13 cellular contexts compared by ENCODE assay signal in genomic region chr11:114134870-114135269, GRCh38.
DNase-seq lines count a peak whose midpoint lies in the region; ATAC-seq and TF ChIP-seq lines count a peak whose summit lies in the region.
"Had no signal": no experiment of that assay in that cellular context is flagged by ENCODE, and none has a peak within 500 bp of the region (broad histone marks: within the 10 kb centered on the region; RNA-seq: fewer than 3 reads in every experiment).

No MANE protein-coding gene starts in this region.

- H3K4me1 ChIP-seq in skeletal muscle tissue (ENCODE audit: control insufficient read depth in 3 of 3, insufficient read depth in 3 of 3, low read length in 3 of 3), result peaks cover 94 to 97% (median 97%) of the 10 kb centered on the region in 3 donors

- 85 to 92% (median 89%) methylated on average over 3 of the region's 3 CpGs for WGBS in adipose tissue, 3 donors

- H3K9me3 Mint-ChIP-seq in activated naive CD4-positive, alpha-beta T cell treated with anti-CD3 and anti-CD28 coated beads, Interleukin-2, amount 50 U/mL, for 72 hours, result peaks cover 0 to 5% of the 10 kb centered on the region in 2 donors

- H3K9ac ChIP-seq in skeletal muscle tissue (ENCODE audit: low read depth in 1 of 3, low read length in 3 of 3), result no peak overlapping the region

- H3K27me3 ChIP-seq in skeletal muscle tissue (ENCODE audit: control insufficient read depth in 3 of 3, insufficient read depth in 3 of 3, low read length in 3 of 3) (no peaks in the 10 kb centered on the region), H7 (ENCODE audit: control insufficient read depth, insufficient read depth, low read length) (no peaks in the 10 kb centered on the region; the same call in 1 of the 2 replicates)

- H3K4me3 ChIP-seq in fibroblast of the aortic adventitia (ENCODE audit: low read depth, low read length) (no peak overlapping the region), skeletal muscle tissue (ENCODE audit: low read length in 3 of 3) (no peak overlapping the region), H7 (ENCODE audit: insufficient read depth, low read depth, low read length) (no peak overlapping the region)

- no peaks in the 10 kb centered on the region for H3K9me3 ChIP-seq in skeletal muscle tissue (ENCODE audit: control insufficient read depth in 3 of 3, low read length in 3 of 3)

- H3K36me3 Mint-ChIP-seq in activated naive CD4-positive, alpha-beta T cell treated with anti-CD3 and anti-CD28 coated beads, Interleukin-2, amount 50 U/mL, for 72 hours, result no peaks in the 10 kb centered on the region
- H3K36me3 Mint-ChIP-seq: naive thymus-derived CD8-positive, alpha-beta T cell had no signal

- H3K27ac Mint-ChIP-seq in activated naive CD4-positive, alpha-beta T cell treated with anti-CD3 and anti-CD28 coated beads, Interleukin-2, amount 50 U/mL, for 72 hours, result no peak overlapping the region

- TF ChIP-seq CTCF in fibroblast of the aortic adventitia (IDR thresholded peaks at IDR 0.05; ENCODE audit: insufficient read depth, low read length), result no peak

- ATAC-seq in activated naive CD4-positive, alpha-beta T cell treated with anti-CD3 and anti-CD28 coated beads, Interleukin-2, amount 50 U/mL, for 72 hours, result no peak
- ATAC-seq: naive thymus-derived CD8-positive, alpha-beta T cell had no signal

- H3K27ac ChIP-seq in adipose tissue (ENCODE audit: low read depth, low read length), result peak overlapping the region; percentile 17
- H3K27ac ChIP-seq in skeletal muscle tissue (ENCODE audit: low read depth, low read length), result peak overlapping the region; percentile 84

- H3K36me3 ChIP-seq in skeletal muscle tissue (ENCODE audit: control insufficient read depth in 3 of 3, insufficient read depth in 3 of 3, low read length in 3 of 3) (peaks cover 0 to 3% (median 0%) of the 10 kb centered on the region in 3 donors), H7 (replicated peaks; ENCODE audit: control insufficient read depth, insufficient read depth, low read length) (no peaks in the 10 kb centered on the region)

- peak; percentile 27 for DNase-seq in ELR (ENCODE audit: low read depth)
- peak; percentile 77 for DNase-seq in fibroblast of the aortic adventitia (ENCODE audit: low read depth)
- no peak for DNase-seq in activated naive CD4-positive, alpha-beta T cell treated with anti-CD3 and anti-CD28 coated beads, Interleukin-2, amount 50 U/mL, for 72 hours (ENCODE audit: low spot score in 2 of 2)
- DNase-seq in activated CD4-positive, alpha-beta T cell treated with anti-CD3 and anti-CD28 coated beads for 4 hours, result no peak
- DNase-seq in H7, result no peak
- no peak for DNase-seq in activated naive CD4-positive, alpha-beta T cell (lab: John Stamatoyannopoulos, UW)
- DNase-seq: activated T-cell treated with anti-CD3 and anti-CD28 coated beads for 4 hours; DMS153; naive thymus-derived CD8-positive, alpha-beta T cell; NCI-H774; T-helper 1 cell had no signal

Comparison
In these comparisons a context has a peak if more than half of its experiments do, and no peak if none do; other contexts are left out.
1. DNase-seq: peak in ELR (single experiment) and fibroblast of the aortic adventitia (single experiment); none in activated naive CD4-positive, alpha-beta T cell treated with anti-CD3 and anti-CD28 coated beads, Interleukin-2, amount 50 U/mL, for 72 hours (0 of 2), activated CD4-positive, alpha-beta T cell treated with anti-CD3 and anti-CD28 coated beads for 4 hours (0 of 2), H7 (single experiment) and activated naive CD4-positive, alpha-beta T cell (0 of 4).